In genomic region chr21:42107177-42107880, GRCh38 we compare ENCODE assay signal across 11 cellular contexts. TPM values are rescaled to one million over a fixed set of nuclear protein-coding genes. Genes with fewer than 3 reads are reported as not detected.
DNase-seq lines count a peak whose midpoint lies in the region; ATAC-seq, FAIRE-seq and TF ChIP-seq lines count a peak whose summit lies in the region.
"Had no signal": no experiment of that assay in that cellular context is flagged by ENCODE, and none has a peak within 500 bp of the region (broad histone marks: within the 10 kb centered on the region; RNA-seq: fewer than 3 reads in every experiment).

No MANE protein-coding gene starts in this region.

- H3K27me3 Mint-ChIP-seq in activated CD4-positive, alpha-beta memory T cell treated with anti-CD3 and anti-CD28 coated beads for 36 hours, result peaks cover 1% of the 10 kb centered on the region

- H3K27ac ChIP-seq in BLaER1 (peak overlapping the region; percentile 89), OCI-LY7 (ENCODE audit: low read depth, low read length, poor library complexity, severe bottlenecking) (peak overlapping the region; percentile 89), kidney (ENCODE audit: low read depth in 2 of 2, low read length in 2 of 2) (no peak overlapping the region)
- H3K27ac ChIP-seq: C4-2B, prostate gland had no signal

- intact Hi-C loops in OCI-LY7 (cut with micrococcal nuclease; ENCODE audit: unreplicated experiment), result loop anchor here (1.0 kb wide), 3 partner anchors 41 to 98 kb away; no protein-coding TSS in a partner anchor
- intact Hi-C loops in kidney (cut with DNase I), result loop anchor here (10.0 kb wide), 1 partner anchor 93 kb away; the partner anchor contains the start of gene ZBTB21
- intact Hi-C loops in activated CD4-positive, alpha-beta memory T cell treated with anti-CD3 and anti-CD28 coated beads for 36 hours (cut with micrococcal nuclease), result loop anchor here (2.0 to 5.0 kb wide), 2 partner anchors 43 to 230 kb away; partner anchors contain the start of gene PRDM15

- peak overlapping the region; percentile 67 for H3K9ac ChIP-seq in BLaER1
- H3K9ac ChIP-seq in kidney (ENCODE audit: low read length in 2 of 2), result no peak overlapping the region

- DNase-seq in OCI-LY7 (ENCODE audit: low spot score) (no peak), kidney (peak; percentile 33), activated gamma-delta T cell treated with Interleukin-2 at 50 U/mL for 16 hours (no peak), NCI-H1694 (lab: John Stamatoyannopoulos, UW) (no peak), D721Med (ENCODE audit: insufficient read length, low spot score) (no peak)
- no peak for DNase-seq in activated CD4-positive, alpha-beta memory T cell treated with anti-CD3 and anti-CD28 coated beads for 36 hours

- POLR2A ChIA-PET in OCI-LY7 (lab: Charles Lee), result interaction anchor here (0.6 to 2.4 kb wide), 10 partner anchors 9 to 274 kb away, joined by 3 to 14 read pairs (median 3); partner anchors contain the start of gene ZBTB21
- POLR2A ChIA-PET in activated CD4-positive, alpha-beta memory T cell treated with anti-CD3 and anti-CD28 coated beads for 36 hours (lab: Charles Lee), result interaction anchor here (0.9 to 1.3 kb wide), 2 partner anchors 105 to 282 kb away, joined by 3 read pairs; no protein-coding TSS in a partner anchor

- peak; percentile 21 for ATAC-seq in GM19395 (IDR thresholded peaks at IDR 0.05; ENCODE audit: unreplicated experiment)

- CTCF ChIA-PET in OCI-LY7 (lab: Charles Lee; ENCODE audit: unreplicated experiment), result interaction anchor here (0.6 to 2.3 kb wide), 7 partner anchors 11 to 211 kb away, joined by 3 to 21 read pairs (median 3); no protein-coding TSS in a partner anchor
- CTCF ChIA-PET in activated CD4-positive, alpha-beta memory T cell treated with anti-CD3 and anti-CD28 coated beads for 36 hours (lab: Charles Lee), result interaction anchor here (0.6 to 4.4 kb wide), 43 partner anchors 10 to 824 kb away, joined by 3 to 47 read pairs (median 5); partner anchors contain the start of genes PRDM15 and ZBTB21

- TF ChIP-seq CTCF in OCI-LY7 (conservative IDR thresholded peaks at IDR 0.05; ENCODE audit: low read length), result no peak
- no peak for TF ChIP-seq CTCF in kidney (IDR thresholded peaks at IDR 0.05; ENCODE audit: borderline replicate concordance, extremely low read depth, insufficient read depth)
- no peak for TF ChIP-seq CTCF in D721Med (IDR thresholded peaks at IDR 0.05; ENCODE audit: insufficient read depth, missing control alignments)

- H3K36me3 ChIP-seq in BLaER1, result no peaks in the 10 kb centered on the region
- no peaks in the 10 kb centered on the region for H3K36me3 ChIP-seq in OCI-LY7 (ENCODE audit: insufficient read depth, low read length)
- H3K36me3 ChIP-seq in kidney (ENCODE audit: control insufficient read depth in 1 of 2, insufficient read depth in 2 of 2, low read length in 2 of 2), result no peaks in the 10 kb centered on the region
- H3K36me3 ChIP-seq: prostate gland had no signal

- no peaks in the 10 kb centered on the region for H3K36me3 Mint-ChIP-seq in activated CD4-positive, alpha-beta memory T cell treated with anti-CD3 and anti-CD28 coated beads for 36 hours

- H3K4me3 Mint-ChIP-seq in activated CD4-positive, alpha-beta memory T cell treated with anti-CD3 and anti-CD28 coated beads for 36 hours, result no peak overlapping the region

- H2AFZ ChIP-seq in OCI-LY7 (ENCODE audit: low read length), result no peak overlapping the region; the same call in 1 of the 2 replicates

- H3K4me3 ChIP-seq in BLaER1, result peak overlapping the region; percentile 41
- peak overlapping the region; percentile 21 for H3K4me3 ChIP-seq in OCI-LY7 (ENCODE audit: low read depth, low read length, poor library complexity, severe bottlenecking)
- no peak overlapping the region for H3K4me3 ChIP-seq in kidney (ENCODE audit: low read length in 2 of 2)
- H3K4me3 ChIP-seq: prostate gland had no signal

- peaks cover 84% of the 10 kb centered on the region for H3K4me1 ChIP-seq in BLaER1
- peaks cover 34% of the 10 kb centered on the region for H3K4me1 ChIP-seq in OCI-LY7 (ENCODE audit: insufficient read depth, low read length, poor library complexity, severe bottlenecking)
- peaks cover 0 to 2% of the 10 kb centered on the region in 2 donors for H3K4me1 ChIP-seq in kidney (ENCODE audit: control insufficient read depth in 1 of 2, insufficient read depth in 1 of 2, low read depth in 1 of 2, low read length in 2 of 2)
- H3K4me1 ChIP-seq: prostate gland had no signal

- no peaks in the 10 kb centered on the region for H3K79me2 ChIP-seq in OCI-LY7 (ENCODE audit: insufficient read depth, low read depth, low read length)

- FAIRE-seq in kidney (lab: Jason Lieb, UNC), result no peak
- no peak for FAIRE-seq in D721Med (lab: Jason Lieb, UNC)

- H3K9me3 Mint-ChIP-seq in activated CD4-positive, alpha-beta memory T cell treated with anti-CD3 and anti-CD28 coated beads for 36 hours, result no peaks in the 10 kb centered on the region

- H3K27ac Mint-ChIP-seq in activated CD4-positive, alpha-beta memory T cell treated with anti-CD3 and anti-CD28 coated beads for 36 hours, result no peak overlapping the region

- peaks cover 10% of the 10 kb centered on the region for H3K4me1 Mint-ChIP-seq in activated CD4-positive, alpha-beta memory T cell treated with anti-CD3 and anti-CD28 coated beads for 36 hours (ENCODE audit: low read depth)

- H3K9me2 ChIP-seq in OCI-LY7 (ENCODE audit: insufficient read depth, low read length), result no peaks in the 10 kb centered on the region

- no TSS peak for BruUV-seq in OCI-LY7 (replicated peaks; lab: Mats Ljungman, UMichigan)

- H4K20me1 ChIP-seq in BLaER1, result no peaks in the 10 kb centered on the region
- no peaks in the 10 kb centered on the region for H4K20me1 ChIP-seq in OCI-LY7 (ENCODE audit: insufficient read depth, low read length)

- H3K4me2 ChIP-seq in BLaER1 (peak overlapping the region; percentile 98), OCI-LY7 (ENCODE audit: low read length) (peak overlapping the region; percentile 73)

- H3K9me3 ChIP-seq in BLaER1 (no peaks in the 10 kb centered on the region), OCI-LY7 (ENCODE audit: low read length) (no peaks in the 10 kb centered on the region), kidney (ENCODE audit: control insufficient read depth in 1 of 2, low read length in 2 of 2) (no peaks in the 10 kb centered on the region)
- H3K9me3 ChIP-seq: prostate gland had no signal

- H3K27me3 ChIP-seq in BLaER1, result 0 out of 2 replicates have a peak, but pooled peaks cover under 1% of the 10 kb centered on the region

RNA-seq across cellular contexts. Expression of gene UMODL1, which starts 36.2 kb away (rescaled TPM):
- total RNA-seq in OCI-LY7 (2014; rRNA removed; shearing (Covaris generic)), result 6.6 and 12.3 TPM in 2 replicates
- total RNA-seq in OCI-LY7 (2022) (7.4 and 10.0 TPM in 2 replicates), kidney (not detected)
- 0.39 TPM for polyA plus RNA-seq in kidney (ENCODE audit: insufficient read depth, low read depth, low replicate concordance)
- not detected for total RNA-seq in activated CD4-positive, alpha-beta memory T cell treated with anti-CD3 and anti-CD28 coated beads for 36 hours
- total RNA-seq: ureter had no signal

Comparison
In these comparisons a context has a peak if more than half of its experiments do, and no peak if none do; other contexts are left out.
1. H3K27ac ChIP-seq: peak in BLaER1 (single experiment) and OCI-LY7 (single experiment); none in kidney (0 of 2).
2. H3K4me3 ChIP-seq: peak in BLaER1 (single experiment) and OCI-LY7 (single experiment); none in kidney (0 of 2).